ENCODE assay signal across 8 cellular contexts in genomic region chr6:161228911-161229591, GRCh38. TPM values are rescaled to one million over a fixed set of nuclear protein-coding genes. Genes with fewer than 3 reads are reported as not detected.
DNase-seq lines count a peak whose midpoint lies in the region; ATAC-seq and TF ChIP-seq lines count a peak whose summit lies in the region.

No MANE protein-coding gene starts in this region.

- no TSS peak for BruUV-seq in MCF 10A (replicated peaks; lab: Mats Ljungman, UMichigan)

- H3K4me3 ChIP-seq in uterus (no peak overlapping the region), MM.1S (ENCODE audit: low read length) (no peak overlapping the region)

- no peaks in the 10 kb centered on the region for H3K79me2 ChIP-seq in MM.1S (ENCODE audit: low read length)

- H3F3A ChIP-seq in MM.1S (ENCODE audit: insufficient read depth, low read length) = no peaks in the 10 kb centered on the region

- peaks cover 35% of the 10 kb centered on the region for H3K4me1 Mint-ChIP-seq in activated naive CD8-positive, alpha-beta T cell treated with anti-CD3 and anti-CD28 coated beads, Interleukin-2, amount 50 U/mL, for 24 hours
- H3K4me1 Mint-ChIP-seq in activated naive CD8-positive, alpha-beta T cell treated with anti-CD3 and anti-CD28 coated beads for 36 hours = peaks cover 13% of the 10 kb centered on the region
- peaks cover 19% of the 10 kb centered on the region for H3K4me1 Mint-ChIP-seq in MCF 10A (ENCODE audit: insufficient read depth, unreplicated experiment)

- H3K4me2 ChIP-seq in MM.1S (ENCODE audit: low read depth, low read length) = no peak overlapping the region

- peak in 1 of 2 donors; percentile 32 for TF ChIP-seq POLR2A in uterus (IDR thresholded peaks at IDR 0.05)

- no peak overlapping the region for H3K27ac Mint-ChIP-seq in activated naive CD8-positive, alpha-beta T cell treated with anti-CD3 and anti-CD28 coated beads, Interleukin-2, amount 50 U/mL, for 24 hours
- no peak overlapping the region for H3K27ac Mint-ChIP-seq in activated naive CD8-positive, alpha-beta T cell treated with anti-CD3 and anti-CD28 coated beads for 36 hours
- H3K27ac Mint-ChIP-seq in MCF 10A (ENCODE audit: low read depth, unreplicated experiment) = no peak overlapping the region

- H3K36me3 Mint-ChIP-seq in activated naive CD8-positive, alpha-beta T cell treated with anti-CD3 and anti-CD28 coated beads, Interleukin-2, amount 50 U/mL, for 24 hours (ENCODE audit: low read depth) = peaks cover 6% of the 10 kb centered on the region
- H3K36me3 Mint-ChIP-seq in activated naive CD8-positive, alpha-beta T cell treated with anti-CD3 and anti-CD28 coated beads for 36 hours = peaks cover 14% of the 10 kb centered on the region
- H3K36me3 Mint-ChIP-seq in MCF 10A (ENCODE audit: insufficient read depth, unreplicated experiment) = no peaks in the 10 kb centered on the region

- H3K9me2 ChIP-seq in MM.1S (replicated peaks; ENCODE audit: insufficient read depth, low read length) = no peaks in the 10 kb centered on the region

- H3K4me3 Mint-ChIP-seq in activated naive CD8-positive, alpha-beta T cell treated with anti-CD3 and anti-CD28 coated beads, Interleukin-2, amount 50 U/mL, for 24 hours = peak overlapping the region; percentile 10
- no peak overlapping the region for H3K4me3 Mint-ChIP-seq in activated naive CD8-positive, alpha-beta T cell treated with anti-CD3 and anti-CD28 coated beads for 36 hours
- no peak overlapping the region for H3K4me3 Mint-ChIP-seq in MCF 10A (ENCODE audit: unreplicated experiment)

- H3K27me3 ChIP-seq in uterus (no peaks in the 10 kb centered on the region), MM.1S (replicated peaks; ENCODE audit: insufficient read depth, low read length) (no peaks in the 10 kb centered on the region)

- no peak overlapping the region for H3K9ac ChIP-seq in MM.1S (ENCODE audit: low read length)

- H4K20me1 ChIP-seq in MM.1S (ENCODE audit: insufficient read depth, low read length) = no peaks in the 10 kb centered on the region

- intact Hi-C loops in MCF 10A (cut with micrococcal nuclease) (no loop called here), left colon (cut with DNase I, micrococcal nuclease) (no loop called here), uterus (cut with DNase I; ENCODE audit: low total_unique reads) (no loop called here)

- TF ChIP-seq CTCF in MCF 10A (IDR thresholded peaks at IDR 0.05; ENCODE audit: unreplicated experiment) (no peak), uterus (IDR thresholded peaks at IDR 0.05) (no peak), MM.1S (IDR thresholded peaks at IDR 0.05; ENCODE audit: low read length) (no peak)

- H3K27me3 Mint-ChIP-seq in activated naive CD8-positive, alpha-beta T cell treated with anti-CD3 and anti-CD28 coated beads, Interleukin-2, amount 50 U/mL, for 24 hours = no peaks in the 10 kb centered on the region
- H3K27me3 Mint-ChIP-seq in activated naive CD8-positive, alpha-beta T cell treated with anti-CD3 and anti-CD28 coated beads for 36 hours = no peaks in the 10 kb centered on the region
- H3K27me3 Mint-ChIP-seq in MCF 10A (ENCODE audit: insufficient read depth, unreplicated experiment) = no peaks in the 10 kb centered on the region

- CTCF ChIA-PET in MCF 10A (lab: Yijun Ruan, JAX) = interaction anchor here (0.5 to 1.2 kb wide), 2 partner anchors 74 to 76 kb away, joined by 3 to 4 read pairs; no protein-coding TSS in a partner anchor

- peak; percentile 61 for ATAC-seq in activated naive CD8-positive, alpha-beta T cell treated with anti-CD3 and anti-CD28 coated beads, Interleukin-2, amount 50 U/mL, for 24 hours
- peak; percentile 37 for ATAC-seq in left colon

- H2AFZ ChIP-seq in MM.1S (ENCODE audit: low read length) = no peak overlapping the region

- DNase-seq in activated naive CD8-positive, alpha-beta T cell treated with anti-CD3 and anti-CD28 coated beads, Interleukin-2, amount 50 U/mL, for 24 hours = no peak
- no peak for DNase-seq in activated naive CD8-positive, alpha-beta T cell treated with anti-CD3 and anti-CD28 coated beads for 36 hours
- DNase-seq in Kasumi-1 (lab: John Stamatoyannopoulos, UW) (peak; percentile 30 to 34), MCF 10A (ENCODE audit: unreplicated experiment) (peak; percentile 49), left colon (no peak), uterus (peak in 1 of 2 donors; percentile 37), SK-N-DZ (ENCODE audit: low spot score) (no peak), MM.1S (no peak)

- POLR2A ChIA-PET in MCF 10A (lab: Yijun Ruan, JAX) = interaction anchor here (0.8 to 1.0 kb wide), 2 partner anchors 14 to 45 kb away, joined by 3 to 4 read pairs; partner anchors contain the start of gene AGPAT4

- H3K27ac ChIP-seq in uterus = peak overlapping the region; percentile 80 to 89
- no peak overlapping the region for H3K27ac ChIP-seq in MM.1S (ENCODE audit: low read length)

- H3K9me3 ChIP-seq in uterus (no peaks in the 10 kb centered on the region), MM.1S (replicated peaks; ENCODE audit: insufficient read depth, low read length) (no peaks in the 10 kb centered on the region)

- peaks cover 6% of the 10 kb centered on the region for H3K9me3 Mint-ChIP-seq in activated naive CD8-positive, alpha-beta T cell treated with anti-CD3 and anti-CD28 coated beads, Interleukin-2, amount 50 U/mL, for 24 hours
- peaks cover 2% of the 10 kb centered on the region for H3K9me3 Mint-ChIP-seq in activated naive CD8-positive, alpha-beta T cell treated with anti-CD3 and anti-CD28 coated beads for 36 hours
- peaks cover 7% of the 10 kb centered on the region for H3K9me3 Mint-ChIP-seq in MCF 10A (ENCODE audit: unreplicated experiment)

- H3K4me1 ChIP-seq in uterus = peaks cover 6 to 7% of the 10 kb centered on the region in 2 donors
- 0 out of 2 replicates have a peak, but pooled peaks cover 4% of the 10 kb centered on the region for H3K4me1 ChIP-seq in MM.1S (ENCODE audit: low read length)

- H3K36me3 ChIP-seq in uterus (no peaks in the 10 kb centered on the region), MM.1S (replicated peaks; ENCODE audit: insufficient read depth, low read length) (no peaks in the 10 kb centered on the region)

RNA-seq across cellular contexts. Expression of gene AGPAT4, which starts 44.8 kb away (rescaled TPM):
- 1 to 10 TPM; 1.9 to 2.5 TPM for total RNA-seq in activated naive CD8-positive, alpha-beta T cell treated with anti-CD3 and anti-CD28 coated beads for 36 hours
- 5.6 and 7.3 TPM in 2 replicates for total RNA-seq in MCF 10A (2022)
- 1 to 10 TPM; 9.5 to 9.8 TPM for total RNA-seq in left colon
- total RNA-seq in uterus = 10 to 100 TPM in 3 of 4 donors, 1 to 10 TPM in 1; 2.9 to 18.1 (median 15.1) TPM
- 6.7 and 10.5 TPM in 2 replicates for polyA plus RNA-seq in SK-N-DZ (2014; cell fraction: cytosol; rRNA removed)
- polyA plus RNA-seq in SK-N-DZ (2014; cell fraction: nucleus; rRNA removed) = 20.7 and 27.4 TPM in 2 replicates

Comparison
In these comparisons a context has a peak if more than half of its experiments do, and no peak if none do; other contexts are left out.
1. DNase-seq: peak in Kasumi-1 (2 of 2) and MCF 10A (single experiment); none in activated naive CD8-positive, alpha-beta T cell treated with anti-CD3 and anti-CD28 coated beads, Interleukin-2, amount 50 U/mL, for 24 hours (single experiment), activated naive CD8-positive, alpha-beta T cell treated with anti-CD3 and anti-CD28 coated beads for 36 hours (single experiment), left colon (0 of 2), SK-N-DZ (single experiment) and MM.1S (single experiment).